In genomic region chr5:79200573-79201183, GRCh38 we compare ENCODE assay signal across 11 cellular contexts. TPM values are rescaled to one million over a fixed set of nuclear protein-coding genes. Genes with fewer than 3 reads are reported as not detected.
DNase-seq lines count a peak whose midpoint lies in the region; ATAC-seq and TF ChIP-seq lines count a peak whose summit lies in the region.
"Had no signal": no experiment of that assay in that cellular context is flagged by ENCODE, and none has a peak within 500 bp of the region (broad histone marks: within the 10 kb centered on the region; RNA-seq: fewer than 3 reads in every experiment).

No MANE protein-coding gene starts in this region.

- no peaks in the 10 kb centered on the region for H3K9me3 ChIP-seq in prostate gland

- no peaks in the 10 kb centered on the region for H3K79me2 ChIP-seq in KMS-11 (ENCODE audit: insufficient read depth, low read depth)

- peak; percentile 68 for TF ChIP-seq CTCF in KMS-11 (conservative IDR thresholded peaks at IDR 0.05; ENCODE audit: low read depth, low read length)
- peak; percentile 49 for TF ChIP-seq CTCF in neural crest cell (conservative IDR thresholded peaks at IDR 0.05)
- peak in 1 of 4 experiments; percentile 17 for TF ChIP-seq CTCF in prostate gland (IDR thresholded peaks at IDR 0.05)

- no peak for ATAC-seq in sciatic nerve

- no peaks in the 10 kb centered on the region for H3K9me3 Mint-ChIP-seq in neural crest cell

- 64% methylated on average over 3 of the region's 3 CpGs for WGBS in prostate gland

- H4K20me1 ChIP-seq in KMS-11 (ENCODE audit: insufficient read depth) = no peaks in the 10 kb centered on the region

- H3K4me2 ChIP-seq in KMS-11 = no peak overlapping the region

- H3K36me3 ChIP-seq in KMS-11 (ENCODE audit: insufficient read depth) (no peaks in the 10 kb centered on the region), prostate gland (no peaks in the 10 kb centered on the region)

- no peaks in the 10 kb centered on the region for H3K27me3 Mint-ChIP-seq in neural crest cell (ENCODE audit: low read depth)

- H3K4me1 ChIP-seq in KMS-11 (ENCODE audit: low read depth, poor library complexity, severe bottlenecking) = no peaks in the 10 kb centered on the region
- no peaks in the 10 kb centered on the region for H3K4me1 ChIP-seq in prostate gland (replicated peaks)

- H3K27me3 ChIP-seq in KMS-11 (ENCODE audit: insufficient read depth, low read depth) = no peaks in the 10 kb centered on the region
- no peaks in the 10 kb centered on the region for H3K27me3 ChIP-seq in prostate gland (replicated peaks; ENCODE audit: insufficient read depth)

- TF ChIP-seq POLR2A in prostate gland (IDR thresholded peaks at IDR 0.05) = no peak

- H3K4me3 ChIP-seq in KMS-11 (IDR thresholded peaks at IDR 0.05; ENCODE audit: insufficient read depth, low read depth, low read length) (no peak overlapping the region), prostate gland (no peak overlapping the region)

- intact Hi-C loops in sciatic nerve (cut with DNase I) (no loop called here), prostate gland (cut with DNase I) (no loop called here)

- in situ Hi-C loops in T47D (cut with HindIII; ENCODE audit: low pct_unique_long_range_greater_than_20kb, low sequenced_read_pairs) = no loop called here

- H2AFZ ChIP-seq in KMS-11 (ENCODE audit: low read depth) = no peak overlapping the region

- H3K27ac ChIP-seq in KMS-11 (no peak overlapping the region), prostate gland (no peak overlapping the region)

- H3K4me3 Mint-ChIP-seq in neural crest cell = no peak overlapping the region

- no peak overlapping the region for H3K9ac ChIP-seq in KMS-11

- H3K27ac Mint-ChIP-seq in neural crest cell (ENCODE audit: unreplicated experiment) = no peak overlapping the region

- no peaks in the 10 kb centered on the region for H3K4me1 Mint-ChIP-seq in neural crest cell

- DNase-seq in DMS53 (lab: John Stamatoyannopoulos, UW) = peak; percentile 46
- no peak for DNase-seq in DMS53 treated with DMSO at 0.1 percent for 48 hours (lab: John Stamatoyannopoulos, UW; ENCODE audit: unreplicated experiment)
- peak; percentile 36 to 43 for DNase-seq in T47D (ENCODE audit: low read depth in 1 of 2, low spot score in 1 of 2)
- DNase-seq in neural crest cell (ENCODE audit: low read depth, low spot score) = no peak
- DNase-seq in sciatic nerve (ENCODE audit: low spot score) = no peak
- no peak for DNase-seq in prostate gland (ENCODE audit: low spot score)
- DNase-seq in central memory CD4-positive, alpha-beta T cell = no peak
- DNase-seq: 8988T; activated CD4-positive, alpha-beta T cell treated with anti-CD3 and anti-CD28 coated beads for 4 hours; kidney glomerular epithelial cell had no signal

- H3K36me3 Mint-ChIP-seq in neural crest cell (ENCODE audit: low read depth) = no peaks in the 10 kb centered on the region

RNA-seq across cellular contexts. Expression of gene JMY, which starts 35.3 kb away (rescaled TPM):
- total RNA-seq in neural crest cell (3.0 and 4.2 TPM in 2 replicates), sciatic nerve (20.6 TPM), prostate gland (10 to 100 TPM; 19.8 to 25.7 TPM)

Comparison
In these comparisons a context has a peak if more than half of its experiments do, and no peak if none do; other contexts are left out.
1. DNase-seq: peak in DMS53 (single experiment) and T47D (2 of 2); none in DMS53 treated with DMSO at 0.1 percent for 48 hours (single experiment), neural crest cell (single experiment), sciatic nerve (single experiment), prostate gland (single experiment) and central memory CD4-positive, alpha-beta T cell (single experiment).